In genomic region chr17:21318856-21319255, GRCh38 we compare ENCODE assay signal across 7 cellular contexts. TPM values are rescaled to one million over a fixed set of nuclear protein-coding genes. Genes with fewer than 3 reads are reported as not detected.
A peak's percentile ranks its signal among the peaks of the same experiment; 100 is the strongest.
DNase-seq lines count a peak whose midpoint lies in the region; ATAC-seq and TF ChIP-seq lines count a peak whose summit lies in the region.
"Not testable (repeated sequence)": the region's sequence is repeated elsewhere in the genome, so short reads cannot be mapped to it uniquely, and the experiment has no call there.
"Had no signal": no experiment of that assay in that cellular context is flagged by ENCODE, and none has a peak within 500 bp of the region (broad histone marks: within the 10 kb centered on the region; RNA-seq: fewer than 3 reads in every experiment).

No MANE protein-coding gene starts in this region.

- not testable (repeated sequence) for H4K20me1 ChIP-seq in GM23338 (replicated peaks; ENCODE audit: insufficient read depth)

- H3K4me3 ChIP-seq in GM23338 (peak overlapping the region; percentile 54), SJCRH30 (peak overlapping the region; percentile 40), iPS-18a (ENCODE audit: low read length) (peak overlapping the region; percentile 37)
- not testable (repeated sequence) for H3K4me3 ChIP-seq in coronary artery, sigmoid colon

- H3K9me2 ChIP-seq in GM23338 (ENCODE audit: insufficient read depth) = not testable (repeated sequence)

- H3K4me3 Mint-ChIP-seq in GM23338 = peak overlapping the region; percentile 48; the same call in 2 of the 3 replicates

- H3K4me1 Mint-ChIP-seq in GM23338 = peaks cover 15% of the 10 kb centered on the region

- peaks cover 20% of the 10 kb centered on the region for H3K9me3 Mint-ChIP-seq in GM23338

- peaks cover 25% of the 10 kb centered on the region for H3K27me3 Mint-ChIP-seq in GM23338 (ENCODE audit: insufficient read depth, low read depth, poor library complexity)

- peak overlapping the region; percentile 84 for H3K4me2 ChIP-seq in GM23338

- H3K9me3 ChIP-seq in SJCRH30 (replicated peaks); iPS-18a (ENCODE audit: control insufficient read depth, low read depth, low read length); sigmoid colon: not testable (repeated sequence)

- peak overlapping the region; percentile 80; the same call in 1 of the 2 replicates for H2AFZ ChIP-seq in GM23338

- intact Hi-C loops in sigmoid colon (cut with DNase I) = not testable (repeated sequence)

- not testable (repeated sequence) for H3K36me3 Mint-ChIP-seq in GM23338 (ENCODE audit: low read depth)

- not testable (repeated sequence) for H3K4me1 ChIP-seq in GM23338 (ENCODE audit: insufficient read depth); SJCRH30; iPS-18a (ENCODE audit: control insufficient read depth, low read depth, low read length)
- H3K4me1 ChIP-seq in sigmoid colon = peaks cover 0 to 13% (median 11%) of the 10 kb centered on the region in 4 donors

- TF ChIP-seq EP300 in sigmoid colon (IDR thresholded peaks at IDR 0.05) = not testable (repeated sequence)

- H3K36me3 ChIP-seq in GM23338 (ENCODE audit: insufficient read depth); SJCRH30; iPS-18a (ENCODE audit: control insufficient read depth, low read depth, low read length): not testable (repeated sequence)
- H3K36me3 ChIP-seq in sigmoid colon = peaks cover 0 to 17% (median 1%) of the 10 kb centered on the region in 4 donors

- TF ChIP-seq CTCF in GM23338 (conservative IDR thresholded peaks at IDR 0.05; ENCODE audit: low read depth in 2 of 2); coronary artery (IDR thresholded peaks at IDR 0.05); sigmoid colon (IDR thresholded peaks at IDR 0.05): not testable (repeated sequence)

- not testable (repeated sequence) for H3K9ac ChIP-seq in iPS-18a (ENCODE audit: low read length)

- not testable (repeated sequence) for TF ChIP-seq POLR2A in sigmoid colon (IDR thresholded peaks at IDR 0.05)

- not testable (repeated sequence) for ATAC-seq in GM23338

- not testable (repeated sequence) for H3K27ac Mint-ChIP-seq in GM23338

- not testable (repeated sequence) for H3K27ac ChIP-seq in GM23338 (ENCODE audit: low read depth); SJCRH30; coronary artery; iPS-18a (ENCODE audit: low read length); sigmoid colon

- not testable (repeated sequence) for DNase-seq in GM23338 (ENCODE audit: low spot score)
- DNase-seq in SJCRH30 (peak in 1 of 2 experiments; percentile 27), coronary artery (ENCODE audit: low spot score) (peak; percentile 65), mesenteric fat pad (ENCODE audit: low spot score) (peak; percentile 53), sigmoid colon (peak; percentile 55)

- not testable (repeated sequence) for H3K79me2 ChIP-seq in GM23338 (replicated peaks; ENCODE audit: insufficient read depth)

- peaks cover 25% of the 10 kb centered on the region for H3K27me3 ChIP-seq in GM23338 (ENCODE audit: insufficient read depth)
- peaks cover 11% of the 10 kb centered on the region for H3K27me3 ChIP-seq in SJCRH30
- H3K27me3 ChIP-seq in iPS-18a (ENCODE audit: control insufficient read depth, insufficient read depth, low read length) = peaks cover 25% of the 10 kb centered on the region
- not testable (repeated sequence) for H3K27me3 ChIP-seq in sigmoid colon

- WGBS in sigmoid colon, 2 donors = 87 to 88% methylated on average over 7 of the region's 7 CpGs

- not testable (repeated sequence) for H3F3A ChIP-seq in GM23338 (replicated peaks; ENCODE audit: low read depth)

RNA-seq across cellular contexts. Expression of gene MAP2K3, which starts 34.3 kb away (rescaled TPM):
- 30.6 and 31.7 TPM in 2 replicates for total RNA-seq in GM23338 (2014; rRNA removed; shearing (Covaris generic))
- polyA plus RNA-seq in GM23338 (2016; fragmentation: Nextera tagmentation; extraction: Ambion mirVana) (28.4 and 28.5 TPM in 2 replicates), sigmoid colon (10 to 100 TPM; 43.8 to 59.1 (median 54.8) TPM)
- total RNA-seq in SJCRH30 (2014; rRNA removed; shearing (Covaris generic)) = 19.4 and 20.4 TPM in 2 replicates
- total RNA-seq in mesenteric fat pad (103 TPM), sigmoid colon (10 to 100 TPM in 3 of 4 donors, 1 to 10 TPM in 1; 9.5 to 23.3 (median 13.3) TPM)

RNA-seq across cellular contexts. Expression of gene KCNJ12, which starts 57.3 kb away (rescaled TPM):
- 0.97 and 2.4 TPM in 2 replicates for total RNA-seq in GM23338 (2014; rRNA removed; shearing (Covaris generic))
- polyA plus RNA-seq in GM23338 (2016; fragmentation: Nextera tagmentation; extraction: Ambion mirVana) = 0.42 and 0.61 TPM in 2 replicates
- 0.20 and 0.40 TPM in 2 replicates for total RNA-seq in SJCRH30 (2014; rRNA removed; shearing (Covaris generic))
- total RNA-seq in mesenteric fat pad = 2.5 TPM
- 1 to 10 TPM in 3 of 4 donors, under 1 TPM in 1; 0.54 to 2.2 (median 1.4) TPM for total RNA-seq in sigmoid colon
- polyA plus RNA-seq in sigmoid colon = under 1 TPM; 0.23 to 0.60 (median 0.60) TPM
- polyA plus RNA-seq: CD4-positive, CD25-positive, alpha-beta regulatory T cell had no signal
